ENCODE assay signal across 21 cellular contexts in the genomic region with DNA sequence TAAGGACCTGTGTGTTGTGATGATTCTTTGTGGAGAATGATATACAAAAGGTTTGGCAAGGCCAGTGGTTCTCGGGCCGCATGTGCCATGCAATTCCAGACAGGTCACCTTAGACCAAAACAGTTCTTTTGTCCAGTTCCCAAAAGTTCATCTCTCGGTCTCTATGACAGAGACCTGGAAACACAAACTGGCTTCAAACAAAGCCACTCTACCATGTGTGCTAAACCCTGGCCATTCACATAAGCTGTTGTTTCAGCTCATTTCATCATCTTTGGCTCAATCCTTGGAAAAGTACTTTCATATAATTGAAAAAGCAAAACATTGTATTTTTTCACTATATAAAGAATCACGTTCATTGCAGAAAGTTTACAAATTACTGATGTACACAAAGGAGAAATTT.
A peak's percentile ranks its signal among the peaks of the same experiment; 100 is the strongest.
DNase-seq lines count a peak whose midpoint lies in the region; ATAC-seq, FAIRE-seq and TF ChIP-seq lines count a peak whose summit lies in the region.
"Had no signal": no experiment of that assay in that cellular context is flagged by ENCODE, and none has a peak within 500 bp of the region (broad histone marks: within the 10 kb centered on the region; RNA-seq: fewer than 3 reads in every experiment).

No MANE protein-coding gene starts in this region.

- H3K36me3 ChIP-seq in HCT116 (ENCODE audit: control insufficient read depth in 1 of 2, insufficient read depth in 2 of 2, low read length in 2 of 2) (no peaks in the 10 kb centered on the region), H1 (ENCODE audit: control insufficient read depth in 2 of 4, insufficient read depth in 4 of 4, low read length in 3 of 4) (no peaks in the 10 kb centered on the region; a peak in 1 of 8 replicates), neural progenitor cell (no peaks in the 10 kb centered on the region)

- H3K27ac Mint-ChIP-seq in WTC11 (no peak overlapping the region), neural progenitor cell (no peak overlapping the region), immature natural killer cell (no peak overlapping the region)
- no peak overlapping the region for H3K27ac Mint-ChIP-seq in activated naive CD8-positive, alpha-beta T cell treated with anti-CD3 and anti-CD28 coated beads for 36 hours
- H3K27ac Mint-ChIP-seq: B cell; CD4-positive, alpha-beta memory T cell; IgD-negative memory B cell had no signal

- ATAC-seq in HCT116 = no peak
- ATAC-seq in WTC11 = no peak
- ATAC-seq in GM18868 (IDR thresholded peaks at IDR 0.05; ENCODE audit: unreplicated experiment) = no peak

- H3K4me1 ChIP-seq in HCT116 (ENCODE audit: control insufficient read depth in 1 of 2, insufficient read depth in 2 of 2, low read length in 2 of 2) = no peaks in the 10 kb centered on the region
- H3K4me1 ChIP-seq in H1 (replicated peaks in 1 of 4; ENCODE audit: control insufficient read depth in 3 of 4, insufficient read depth in 4 of 4, low read length in 3 of 4) = peaks cover 0 to 2% (median 0%) of the 10 kb centered on the region in 4 experiments; a peak in 1 of 7 replicates
- H3K4me1 ChIP-seq in neural progenitor cell = no peaks in the 10 kb centered on the region

- H3K27ac ChIP-seq in HCT116 (ENCODE audit: low read depth, low read length) (no peak overlapping the region), H1 (ENCODE audit: low read depth, low read length) (no peak overlapping the region), neural progenitor cell (no peak overlapping the region)

- no peak overlapping the region for H3K23ac ChIP-seq in H1 (ENCODE audit: insufficient read length)

- no peaks in the 10 kb centered on the region for H3K9me2 ChIP-seq in HCT116 (ENCODE audit: insufficient read depth)

- peak overlapping the region; percentile 3 for H2BK120ac ChIP-seq in H1 (replicated peaks; ENCODE audit: low read depth, low read length)

- no peak for TF ChIP-seq CTCF in HCT116 (IDR thresholded peaks at IDR 0.05 in 2 of 3, conservative IDR thresholded peaks at IDR 0.05 in 1 of 3; ENCODE audit: borderline replicate concordance in 1 of 3, insufficient read depth in 1 of 3, low read depth in 2 of 3, low read length in 2 of 3)
- TF ChIP-seq CTCF in WTC11 (IDR thresholded peaks at IDR 0.05) = no peak
- TF ChIP-seq CTCF in H1 (IDR thresholded peaks at IDR 0.05; ENCODE audit: control extremely low read depth in 1 of 3, insufficient read depth in 1 of 3, low read depth in 1 of 3, low read length in 3 of 3) = no peak
- TF ChIP-seq CTCF in neural progenitor cell (IDR thresholded peaks at IDR 0.05) = no peak

- H3K18ac ChIP-seq in H1 (ENCODE audit: extremely low read depth, low read length) = no peak overlapping the region; the same call in 1 of the 2 replicates

- H3K14ac ChIP-seq in H1 (ENCODE audit: insufficient read length) = no peak overlapping the region

- TF ChIP-seq EP300 in H1 (IDR thresholded peaks at IDR 0.05; ENCODE audit: borderline replicate concordance in 1 of 2, low read depth in 2 of 2, low read length in 2 of 2) = no peak

- H3K27me3 Mint-ChIP-seq in WTC11 (ENCODE audit: low read depth) (no peaks in the 10 kb centered on the region; the same call in 1 of the 2 replicates), neural progenitor cell (ENCODE audit: insufficient read depth, low read depth) (peaks cover 10% of the 10 kb centered on the region), immature natural killer cell (ENCODE audit: low read depth in 3 of 3) (peaks cover 0 to 7% (median 3%) of the 10 kb centered on the region in 3 donors)
- H3K27me3 Mint-ChIP-seq in activated naive CD8-positive, alpha-beta T cell treated with anti-CD3 and anti-CD28 coated beads for 36 hours = no peaks in the 10 kb centered on the region
- H3K27me3 Mint-ChIP-seq: B cell; CD4-positive, alpha-beta memory T cell; IgD-negative memory B cell had no signal

- no peaks in the 10 kb centered on the region for H3K79me1 ChIP-seq in H1 (ENCODE audit: low read depth, low read length)

- peak overlapping the region; percentile 3 for H4K91ac ChIP-seq in H1 (replicated peaks; ENCODE audit: insufficient read length, low read length)

- H2BK20ac ChIP-seq in H1 (ENCODE audit: low read length) = no peak overlapping the region

- no peak overlapping the region for H3K56ac ChIP-seq in H1 (replicated peaks; ENCODE audit: insufficient read length, low read depth, low read length)

- no peak overlapping the region for H2BK15ac ChIP-seq in H1 (ENCODE audit: low read length)

- TF ChIP-seq POLR2A in HCT116 (IDR thresholded peaks at IDR 0.05; ENCODE audit: borderline replicate concordance, extremely low read depth, insufficient read depth, insufficient read length) (no peak), H1 (IDR thresholded peaks at IDR 0.05; ENCODE audit: control extremely low read depth in 1 of 2, low read depth in 2 of 2, low read length in 2 of 2) (no peak)

- no peak overlapping the region for H3K4me3 ChIP-seq in HCT116 (replicated peaks in 1 of 2; ENCODE audit: low read depth in 1 of 2, low read length in 2 of 2)
- no peak overlapping the region for H3K4me3 ChIP-seq in H1 (ENCODE audit: extremely low read depth in 1 of 4, insufficient read depth in 2 of 4, low read depth in 3 of 4, low read length in 4 of 4)
- no peak overlapping the region for H3K4me3 ChIP-seq in neural progenitor cell

- no peaks in the 10 kb centered on the region for H3K9me3 ChIP-seq in HCT116 (ENCODE audit: control insufficient read depth in 1 of 2, insufficient read depth in 1 of 2, low read depth in 1 of 2, low read length in 2 of 2)
- peaks cover 5 to 6% of the 10 kb centered on the region in 2 experiments; a peak in 3 of 4 replicates for H3K9me3 ChIP-seq in H1 (ENCODE audit: insufficient read depth in 2 of 2, low read depth in 1 of 2, low read length in 1 of 2)
- H3K9me3 ChIP-seq in neural progenitor cell (ENCODE audit: low read depth) = peaks cover 5% of the 10 kb centered on the region

- H3K4me1 Mint-ChIP-seq in WTC11 (peaks cover 7% of the 10 kb centered on the region; the same call in 1 of the 2 replicates), neural progenitor cell (peaks cover 3% of the 10 kb centered on the region), immature natural killer cell (no peaks in the 10 kb centered on the region)
- H3K4me1 Mint-ChIP-seq in activated naive CD8-positive, alpha-beta T cell treated with anti-CD3 and anti-CD28 coated beads for 36 hours = no peaks in the 10 kb centered on the region
- H3K4me1 Mint-ChIP-seq: B cell; CD4-positive, alpha-beta memory T cell; IgD-negative memory B cell had no signal

- H3K4me3 Mint-ChIP-seq in WTC11 (no peak overlapping the region), neural progenitor cell (no peak overlapping the region), immature natural killer cell (no peak overlapping the region)
- H3K4me3 Mint-ChIP-seq in activated naive CD8-positive, alpha-beta T cell treated with anti-CD3 and anti-CD28 coated beads for 36 hours = no peak overlapping the region
- H3K4me3 Mint-ChIP-seq: B cell; CD4-positive, alpha-beta memory T cell; IgD-negative memory B cell had no signal

- H3K23me2 ChIP-seq in H1 (ENCODE audit: low read depth, low read length) = no peaks in the 10 kb centered on the region

- no peak overlapping the region for H2AFZ ChIP-seq in HCT116 (ENCODE audit: low read depth, low read length, poor library complexity, severe bottlenecking)
- peak overlapping the region; percentile 81 for H2AFZ ChIP-seq in H1 (ENCODE audit: low read length)
- peak overlapping the region; percentile 13 for H2AFZ ChIP-seq in neural progenitor cell (replicated peaks)

- H2AK5ac ChIP-seq in H1 (ENCODE audit: low read depth, low read length) = 0 out of 2 replicates have a peak overlapping the region, but pooled peaks have one; percentile 8

- H3K36me3 Mint-ChIP-seq in WTC11 (peaks cover 22% of the 10 kb centered on the region), neural progenitor cell (no peaks in the 10 kb centered on the region), immature natural killer cell (no peaks in the 10 kb centered on the region)
- no peaks in the 10 kb centered on the region for H3K36me3 Mint-ChIP-seq in activated naive CD8-positive, alpha-beta T cell treated with anti-CD3 and anti-CD28 coated beads for 36 hours
- H3K36me3 Mint-ChIP-seq: CD4-positive, alpha-beta memory T cell; IgD-negative memory B cell had no signal

- H4K5ac ChIP-seq in H1 (ENCODE audit: insufficient read length, low read depth, low read length) = no peak overlapping the region

- RAD21 ChIA-PET in HCT116 (lab: Charles Lee; ENCODE audit: low non-redundant PET in 1 of 2, low total read pairs in 2 of 2, uncharacterized antibody in 2 of 2, unreplicated experiment in 2 of 2) = no interaction called here

- no peak overlapping the region for H4K8ac ChIP-seq in H1 (ENCODE audit: extremely low read depth, insufficient read depth, low read length)

- H4K20me1 ChIP-seq in HCT116 (ENCODE audit: insufficient read depth) (no peaks in the 10 kb centered on the region), H1 (replicated peaks in 1 of 2; ENCODE audit: control insufficient read depth in 1 of 2, insufficient read depth in 2 of 2, low read length in 2 of 2) (no peaks in the 10 kb centered on the region), neural progenitor cell (ENCODE audit: low read depth) (no peaks in the 10 kb centered on the region)

- TF ChIP-seq RAD21 in HCT116 (IDR thresholded peaks at IDR 0.05; ENCODE audit: low read depth) (no peak), H1 (IDR thresholded peaks at IDR 0.05 in 1 of 2, conservative IDR thresholded peaks at IDR 0.05 in 1 of 2; ENCODE audit: low read depth in 2 of 2, low read length in 2 of 2) (no peak)

- no peak for DNase-seq in HCT116 (ENCODE audit: low read depth, low spot score)
- no peak for DNase-seq in WTC11 (ENCODE audit: low spot score)
- DNase-seq in H1 (ENCODE audit: low read depth in 1 of 2, low spot score in 2 of 2) = no peak
- no peak for DNase-seq in neural progenitor cell (ENCODE audit: low spot score)
- no peak for DNase-seq in immature natural killer cell
- no peak for DNase-seq in ecto neural progenitor cell (ENCODE audit: low spot score)
- no peak for DNase-seq in activated naive CD8-positive, alpha-beta T cell treated with anti-CD3 and anti-CD28 coated beads for 36 hours
- DNase-seq: CD4-positive, alpha-beta memory T cell; COR-L47; DMS153; DMS79 treated with DMSO at 0.1 percent for 48 hours; EL had no signal

- POLR2A ChIA-PET in HCT116 (lab: Charles Lee) (interaction anchor here (0.6 kb wide), 1 partner anchor 249 kb away, joined by 3 read pairs; no protein-coding TSS in a partner anchor), WTC11 (lab: Charles Lee) (no interaction called here), H1 (lab: Charles Lee; ENCODE audit: partially characterized antibody) (no interaction called here)

- BruUV-seq in HCT116 (replicated peaks; lab: Mats Ljungman, UMichigan) = no TSS peak

- no peak overlapping the region; the same call in 1 of the 2 replicates for H2BK12ac ChIP-seq in H1 (ENCODE audit: low read depth, low read length)

- FAIRE-seq in H1 (lab: Jason Lieb, UNC) = no peak
- FAIRE-seq: A204.1, D721Med, G401.6, GM12891, GM19239, H54 had no signal

- H3K9ac ChIP-seq in HCT116 (ENCODE audit: low read length) (no peak overlapping the region), H1 (replicated peaks in 1 of 4; ENCODE audit: extremely low read depth in 1 of 4, low read depth in 3 of 4, low read length in 3 of 4) (0 out of 7 replicates have a peak overlapping the region, but pooled peaks of 1 of the 4 experiments have one; percentile 12), neural progenitor cell (no peak overlapping the region)

- 98% methylated on average over 4 of the region's 4 CpGs; no CpG with 5 or more reads in 1 of the 2 experiments for WGBS in H1 (ENCODE audit: extremely low coverage in 1 of 2, insufficient coverage in 1 of 2, insufficient read length in 1 of 2, insufficient replicate concordance in 2 of 2, low coverage in 1 of 2, low lambda C conversion rate in 2 of 2, missing lambda C conversion rate in 1 of 2), 2 experiments

- H3K4me2 ChIP-seq in HCT116 (ENCODE audit: low read length) (no peak overlapping the region), H1 (ENCODE audit: insufficient read depth in 1 of 2, low read depth in 2 of 2, low read length in 2 of 2) (no peak overlapping the region), neural progenitor cell (no peak overlapping the region)

- H3K27me3 ChIP-seq in HCT116 (ENCODE audit: insufficient read depth, low read length) (no peaks in the 10 kb centered on the region), H1 (replicated peaks in 1 of 4; ENCODE audit: control insufficient read depth in 3 of 4, extremely low read depth in 1 of 4, insufficient read depth in 3 of 4, low read length in 3 of 4) (no peaks in the 10 kb centered on the region), neural progenitor cell (no peaks in the 10 kb centered on the region)

- no peak overlapping the region; the same call in 1 of the 2 replicates for H2BK5ac ChIP-seq in H1 (ENCODE audit: low read depth, low read length)

- CTCF ChIA-PET in HCT116 (lab: Charles Lee) = no interaction called here
- CTCF ChIA-PET in WTC11 (lab: Charles Lee) = no interaction called here
- CTCF ChIA-PET in H1 (lab: Charles Lee; ENCODE audit: partially characterized antibody) = interaction anchor here (0.7 to 1.5 kb wide), 2 partner anchors 33 to 209 kb away, joined by 4 to 6 read pairs; no protein-coding TSS in a partner anchor

- no peaks in the 10 kb centered on the region for H3K79me2 ChIP-seq in HCT116 (ENCODE audit: insufficient read depth, low read length)
- no peaks in the 10 kb centered on the region for H3K79me2 ChIP-seq in H1 (ENCODE audit: control insufficient read depth in 1 of 2, insufficient read depth in 2 of 2, low read length in 2 of 2)
- no peaks in the 10 kb centered on the region for H3K79me2 ChIP-seq in neural progenitor cell (ENCODE audit: low read depth)

- H3K9me3 Mint-ChIP-seq in WTC11 (peaks cover 21% of the 10 kb centered on the region), neural progenitor cell (peaks cover 3% of the 10 kb centered on the region), immature natural killer cell (peaks cover 0 to 14% (median 5%) of the 10 kb centered on the region in 6 donors)
- H3K9me3 Mint-ChIP-seq in activated naive CD8-positive, alpha-beta T cell treated with anti-CD3 and anti-CD28 coated beads for 36 hours = peaks cover 3% of the 10 kb centered on the region

- H3K4ac ChIP-seq in H1 (replicated peaks; ENCODE audit: insufficient read length, low read depth, low read length) = no peak overlapping the region

- H3F3A ChIP-seq in neural progenitor cell (ENCODE audit: low read depth) = no peaks in the 10 kb centered on the region

- intact Hi-C loops in HCT116 (cut with micrococcal nuclease) = no loop called here
